1 cellular context compared by ENCODE assay signal in the genomic region with DNA sequence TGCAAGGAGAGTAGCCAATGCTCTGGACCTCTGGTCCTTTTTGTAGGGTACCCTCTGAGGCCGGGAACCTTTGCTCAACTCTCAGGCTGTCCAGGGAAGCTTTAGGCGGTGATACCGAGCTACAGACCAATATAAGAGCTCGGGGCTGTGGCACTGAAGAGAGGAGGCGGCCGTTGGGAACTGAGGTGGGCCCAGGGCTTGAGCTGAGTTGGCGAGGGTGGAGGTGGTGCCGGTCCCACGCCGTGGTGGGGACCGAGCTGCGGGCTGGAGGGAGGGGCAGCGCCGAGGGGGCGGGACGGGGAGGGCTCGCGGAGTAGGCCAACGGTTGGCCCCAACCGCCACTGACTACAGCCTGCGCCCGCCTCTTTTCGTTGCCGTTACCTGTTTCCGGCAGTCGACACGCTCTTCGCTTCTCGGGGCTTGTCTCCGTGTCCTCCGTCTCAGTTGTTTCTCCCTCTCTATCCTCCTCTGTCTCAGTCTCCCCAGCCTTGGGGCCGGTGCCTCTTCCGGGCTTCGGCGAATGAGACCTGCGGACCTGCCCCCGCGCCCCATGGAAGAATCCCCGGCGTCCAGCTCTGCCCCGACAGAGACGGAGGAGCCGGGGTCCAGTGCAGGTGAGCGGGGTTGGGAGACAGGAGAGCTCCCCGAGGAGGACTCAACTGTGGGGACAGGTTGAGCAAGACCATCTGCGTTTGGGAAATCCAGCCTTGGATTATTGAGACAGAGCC.
TF ChIP-seq lines count a peak whose summit lies in the region.

A gene with protein sequence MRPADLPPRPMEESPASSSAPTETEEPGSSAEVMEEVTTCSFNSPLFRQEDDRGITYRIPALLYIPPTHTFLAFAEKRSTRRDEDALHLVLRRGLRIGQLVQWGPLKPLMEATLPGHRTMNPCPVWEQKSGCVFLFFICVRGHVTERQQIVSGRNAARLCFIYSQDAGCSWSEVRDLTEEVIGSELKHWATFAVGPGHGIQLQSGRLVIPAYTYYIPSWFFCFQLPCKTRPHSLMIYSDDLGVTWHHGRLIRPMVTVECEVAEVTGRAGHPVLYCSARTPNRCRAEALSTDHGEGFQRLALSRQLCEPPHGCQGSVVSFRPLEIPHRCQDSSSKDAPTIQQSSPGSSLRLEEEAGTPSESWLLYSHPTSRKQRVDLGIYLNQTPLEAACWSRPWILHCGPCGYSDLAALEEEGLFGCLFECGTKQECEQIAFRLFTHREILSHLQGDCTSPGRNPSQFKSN (plus strand): TSS at position 393 of the 728 bp plus-strand sequence. CDS start 128 bp downstream, at position 521.

TF ChIP-seq in HepG2, 621 proteins besides CTCF, POLR2A, EP300 and RAD21 (continued from another document and continues in another):
- TF ChIP-seq TSC22D2 (CRISPR knock-in tag; IDR thresholded peaks at IDR 0.05; ENCODE audit: borderline replicate concordance): no peak
- no peak for TF ChIP-seq LCORL (IDR thresholded peaks at IDR 0.05)
- no peak for TF ChIP-seq LCORL (CRISPR knock-in tag; IDR thresholded peaks at IDR 0.05)
- peak; percentile 34; the same call in 1 of the 2 replicates for TF ChIP-seq MYPOP (CRISPR knock-in tag; IDR thresholded peaks at IDR 0.05)
- no peak for TF ChIP-seq ZNF121 (CRISPR knock-in tag; IDR thresholded peaks at IDR 0.05)
- no peak; the same call in 1 of the 2 replicates for TF ChIP-seq ZNF563 (CRISPR knock-in tag; IDR thresholded peaks at IDR 0.05)
- TF ChIP-seq, protein P1, sequence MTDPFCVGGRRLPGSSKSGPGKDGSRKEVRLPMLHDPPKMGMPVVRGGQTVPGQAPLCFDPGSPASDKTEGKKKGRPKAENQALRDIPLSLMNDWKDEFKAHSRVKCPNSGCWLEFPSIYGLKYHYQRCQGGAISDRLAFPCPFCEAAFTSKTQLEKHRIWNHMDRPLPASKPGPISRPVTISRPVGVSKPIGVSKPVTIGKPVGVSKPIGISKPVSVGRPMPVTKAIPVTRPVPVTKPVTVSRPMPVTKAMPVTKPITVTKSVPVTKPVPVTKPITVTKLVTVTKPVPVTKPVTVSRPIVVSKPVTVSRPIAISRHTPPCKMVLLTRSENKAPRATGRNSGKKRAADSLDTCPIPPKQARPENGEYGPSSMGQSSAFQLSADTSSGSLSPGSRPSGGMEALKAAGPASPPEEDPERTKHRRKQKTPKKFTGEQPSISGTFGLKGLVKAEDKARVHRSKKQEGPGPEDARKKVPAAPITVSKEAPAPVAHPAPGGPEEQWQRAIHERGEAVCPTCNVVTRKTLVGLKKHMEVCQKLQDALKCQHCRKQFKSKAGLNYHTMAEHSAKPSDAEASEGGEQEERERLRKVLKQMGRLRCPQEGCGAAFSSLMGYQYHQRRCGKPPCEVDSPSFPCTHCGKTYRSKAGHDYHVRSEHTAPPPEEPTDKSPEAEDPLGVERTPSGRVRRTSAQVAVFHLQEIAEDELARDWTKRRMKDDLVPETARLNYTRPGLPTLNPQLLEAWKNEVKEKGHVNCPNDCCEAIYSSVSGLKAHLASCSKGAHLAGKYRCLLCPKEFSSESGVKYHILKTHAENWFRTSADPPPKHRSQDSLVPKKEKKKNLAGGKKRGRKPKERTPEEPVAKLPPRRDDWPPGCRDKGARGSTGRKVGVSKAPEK (CRISPR knock-in tag; IDR thresholded peaks at IDR 0.05; ENCODE audit: borderline replicate concordance): no peak
- peak; percentile 70 for TF ChIP-seq TFDP2 (CRISPR knock-in tag; IDR thresholded peaks at IDR 0.05)
- TF ChIP-seq DPF2 (CRISPR knock-in tag; IDR thresholded peaks at IDR 0.05; ENCODE audit: borderline replicate concordance, low read depth): no peak
- no peak for TF ChIP-seq ZNF224 (CRISPR knock-in tag; IDR thresholded peaks at IDR 0.05)
- TF ChIP-seq, protein P2, sequence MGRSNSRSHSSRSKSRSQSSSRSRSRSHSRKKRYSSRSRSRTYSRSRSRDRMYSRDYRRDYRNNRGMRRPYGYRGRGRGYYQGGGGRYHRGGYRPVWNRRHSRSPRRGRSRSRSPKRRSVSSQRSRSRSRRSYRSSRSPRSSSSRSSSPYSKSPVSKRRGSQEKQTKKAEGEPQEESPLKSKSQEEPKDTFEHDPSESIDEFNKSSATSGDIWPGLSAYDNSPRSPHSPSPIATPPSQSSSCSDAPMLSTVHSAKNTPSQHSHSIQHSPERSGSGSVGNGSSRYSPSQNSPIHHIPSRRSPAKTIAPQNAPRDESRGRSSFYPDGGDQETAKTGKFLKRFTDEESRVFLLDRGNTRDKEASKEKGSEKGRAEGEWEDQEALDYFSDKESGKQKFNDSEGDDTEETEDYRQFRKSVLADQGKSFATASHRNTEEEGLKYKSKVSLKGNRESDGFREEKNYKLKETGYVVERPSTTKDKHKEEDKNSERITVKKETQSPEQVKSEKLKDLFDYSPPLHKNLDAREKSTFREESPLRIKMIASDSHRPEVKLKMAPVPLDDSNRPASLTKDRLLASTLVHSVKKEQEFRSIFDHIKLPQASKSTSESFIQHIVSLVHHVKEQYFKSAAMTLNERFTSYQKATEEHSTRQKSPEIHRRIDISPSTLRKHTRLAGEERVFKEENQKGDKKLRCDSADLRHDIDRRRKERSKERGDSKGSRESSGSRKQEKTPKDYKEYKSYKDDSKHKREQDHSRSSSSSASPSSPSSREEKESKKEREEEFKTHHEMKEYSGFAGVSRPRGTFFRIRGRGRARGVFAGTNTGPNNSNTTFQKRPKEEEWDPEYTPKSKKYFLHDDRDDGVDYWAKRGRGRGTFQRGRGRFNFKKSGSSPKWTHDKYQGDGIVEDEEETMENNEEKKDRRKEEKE (IDR thresholded peaks at IDR 0.05): no peak
- peak; percentile 20; the same call in 1 of the 2 replicates for TF ChIP-seq BCL3 (CRISPR knock-in tag; IDR thresholded peaks at IDR 0.05)
- no peak for TF ChIP-seq ZNF703 (CRISPR knock-in tag; IDR thresholded peaks at IDR 0.05; ENCODE audit: borderline replicate concordance)
- no peak for TF ChIP-seq ZNF235 (CRISPR knock-in tag; IDR thresholded peaks at IDR 0.05; ENCODE audit: borderline replicate concordance)
- no peak for TF ChIP-seq ZNF326 (CRISPR knock-in tag; IDR thresholded peaks at IDR 0.05; ENCODE audit: borderline replicate concordance)
- no peak for TF ChIP-seq ZNF83 (CRISPR knock-in tag; IDR thresholded peaks at IDR 0.05; ENCODE audit: borderline replicate concordance)
- TF ChIP-seq ZC3H4 (CRISPR knock-in tag; IDR thresholded peaks at IDR 0.05; ENCODE audit: borderline replicate concordance): no peak
- TF ChIP-seq, protein P3, sequence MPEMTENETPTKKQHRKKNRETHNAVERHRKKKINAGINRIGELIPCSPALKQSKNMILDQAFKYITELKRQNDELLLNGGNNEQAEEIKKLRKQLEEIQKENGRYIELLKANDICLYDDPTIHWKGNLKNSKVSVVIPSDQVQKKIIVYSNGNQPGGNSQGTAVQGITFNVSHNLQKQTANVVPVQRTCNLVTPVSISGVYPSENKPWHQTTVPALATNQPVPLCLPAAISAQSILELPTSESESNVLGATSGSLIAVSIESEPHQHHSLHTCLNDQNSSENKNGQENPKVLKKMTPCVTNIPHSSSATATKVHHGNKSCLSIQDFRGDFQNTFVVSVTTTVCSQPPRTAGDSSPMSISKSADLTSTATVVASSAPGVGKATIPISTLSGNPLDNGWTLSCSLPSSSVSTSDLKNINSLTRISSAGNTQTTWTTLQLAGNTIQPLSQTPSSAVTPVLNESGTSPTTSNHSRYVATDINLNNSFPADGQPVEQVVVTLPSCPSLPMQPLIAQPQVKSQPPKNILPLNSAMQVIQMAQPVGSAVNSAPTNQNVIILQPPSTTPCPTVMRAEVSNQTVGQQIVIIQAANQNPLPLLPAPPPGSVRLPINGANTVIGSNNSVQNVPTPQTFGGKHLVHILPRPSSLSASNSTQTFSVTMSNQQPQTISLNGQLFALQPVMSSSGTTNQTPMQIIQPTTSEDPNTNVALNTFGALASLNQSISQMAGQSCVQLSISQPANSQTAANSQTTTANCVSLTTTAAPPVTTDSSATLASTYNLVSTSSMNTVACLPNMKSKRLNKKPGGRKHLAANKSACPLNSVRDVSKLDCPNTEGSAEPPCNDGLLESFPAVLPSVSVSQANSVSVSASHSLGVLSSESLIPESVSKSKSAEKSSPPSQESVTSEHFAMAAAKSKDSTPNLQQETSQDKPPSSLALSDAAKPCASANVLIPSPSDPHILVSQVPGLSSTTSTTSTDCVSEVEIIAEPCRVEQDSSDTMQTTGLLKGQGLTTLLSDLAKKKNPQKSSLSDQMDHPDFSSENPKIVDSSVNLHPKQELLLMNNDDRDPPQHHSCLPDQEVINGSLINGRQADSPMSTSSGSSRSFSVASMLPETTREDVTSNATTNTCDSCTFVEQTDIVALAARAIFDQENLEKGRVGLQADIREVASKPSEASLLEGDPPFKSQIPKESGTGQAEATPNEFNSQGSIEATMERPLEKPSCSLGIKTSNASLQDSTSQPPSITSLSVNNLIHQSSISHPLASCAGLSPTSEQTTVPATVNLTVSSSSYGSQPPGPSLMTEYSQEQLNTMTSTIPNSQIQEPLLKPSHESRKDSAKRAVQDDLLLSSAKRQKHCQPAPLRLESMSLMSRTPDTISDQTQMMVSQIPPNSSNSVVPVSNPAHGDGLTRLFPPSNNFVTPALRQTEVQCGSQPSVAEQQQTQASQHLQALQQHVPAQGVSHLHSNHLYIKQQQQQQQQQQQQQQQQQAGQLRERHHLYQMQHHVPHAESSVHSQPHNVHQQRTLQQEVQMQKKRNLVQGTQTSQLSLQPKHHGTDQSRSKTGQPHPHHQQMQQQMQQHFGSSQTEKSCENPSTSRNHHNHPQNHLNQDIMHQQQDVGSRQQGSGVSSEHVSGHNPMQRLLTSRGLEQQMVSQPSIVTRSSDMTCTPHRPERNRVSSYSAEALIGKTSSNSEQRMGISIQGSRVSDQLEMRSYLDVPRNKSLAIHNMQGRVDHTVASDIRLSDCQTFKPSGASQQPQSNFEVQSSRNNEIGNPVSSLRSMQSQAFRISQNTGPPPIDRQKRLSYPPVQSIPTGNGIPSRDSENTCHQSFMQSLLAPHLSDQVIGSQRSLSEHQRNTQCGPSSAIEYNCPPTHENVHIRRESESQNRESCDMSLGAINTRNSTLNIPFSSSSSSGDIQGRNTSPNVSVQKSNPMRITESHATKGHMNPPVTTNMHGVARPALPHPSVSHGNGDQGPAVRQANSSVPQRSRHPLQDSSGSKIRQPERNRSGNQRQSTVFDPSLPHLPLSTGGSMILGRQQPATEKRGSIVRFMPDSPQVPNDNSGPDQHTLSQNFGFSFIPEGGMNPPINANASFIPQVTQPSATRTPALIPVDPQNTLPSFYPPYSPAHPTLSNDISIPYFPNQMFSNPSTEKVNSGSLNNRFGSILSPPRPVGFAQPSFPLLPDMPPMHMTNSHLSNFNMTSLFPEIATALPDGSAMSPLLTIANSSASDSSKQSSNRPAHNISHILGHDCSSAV (CRISPR knock-in tag; IDR thresholded peaks at IDR 0.05; ENCODE audit: borderline replicate concordance): no peak
- TF ChIP-seq PITX1 (CRISPR knock-in tag; IDR thresholded peaks at IDR 0.05): 0 out of 2 replicates have a peak, but pooled peaks have one; percentile 13
- peak; percentile 63; the same call in 1 of the 2 replicates for TF ChIP-seq MXD1 (CRISPR knock-in tag; IDR thresholded peaks at IDR 0.05)
- TF ChIP-seq ZNF878 (CRISPR knock-in tag; IDR thresholded peaks at IDR 0.05): no peak
- TF ChIP-seq ZMAT3 (CRISPR knock-in tag; conservative IDR thresholded peaks at IDR 0.05): no peak; the same call in 1 of the 2 replicates
- TF ChIP-seq ZNF652 (CRISPR knock-in tag; IDR thresholded peaks at IDR 0.05; ENCODE audit: borderline replicate concordance, low read depth): no peak
- 0 out of 2 replicates have a peak, but pooled peaks have one; percentile 33 for TF ChIP-seq HES4 (CRISPR knock-in tag; IDR thresholded peaks at IDR 0.05; ENCODE audit: borderline replicate concordance)
- TF ChIP-seq ZBTB1 (CRISPR knock-in tag; IDR thresholded peaks at IDR 0.05; ENCODE audit: borderline replicate concordance): no peak
- no peak for TF ChIP-seq NCOA2 (CRISPR knock-in tag; IDR thresholded peaks at IDR 0.05)
- TF ChIP-seq PAX8 (CRISPR knock-in tag; IDR thresholded peaks at IDR 0.05; ENCODE audit: borderline replicate concordance): no peak
- TF ChIP-seq, protein P4, sequence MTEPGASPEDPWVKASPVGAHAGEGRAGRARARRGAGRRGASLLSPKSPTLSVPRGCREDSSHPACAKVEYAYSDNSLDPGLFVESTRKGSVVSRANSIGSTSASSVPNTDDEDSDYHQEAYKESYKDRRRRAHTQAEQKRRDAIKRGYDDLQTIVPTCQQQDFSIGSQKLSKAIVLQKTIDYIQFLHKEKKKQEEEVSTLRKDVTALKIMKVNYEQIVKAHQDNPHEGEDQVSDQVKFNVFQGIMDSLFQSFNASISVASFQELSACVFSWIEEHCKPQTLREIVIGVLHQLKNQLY (CRISPR knock-in tag; IDR thresholded peaks at IDR 0.05): no peak
- no peak for TF ChIP-seq SRSF4 (IDR thresholded peaks at IDR 0.05; ENCODE audit: low read depth, low read length, poor library complexity, severe bottlenecking)
- TF ChIP-seq CENPBD1 (CRISPR knock-in tag; IDR thresholded peaks at IDR 0.05; ENCODE audit: borderline replicate concordance, low read depth): 0 out of 2 replicates have a peak, but pooled peaks have one; percentile 35
